24 cellular contexts compared by ENCODE assay signal in genomic region chr1:90502194-90502593, GRCh38.
"Had no signal": no experiment of that assay in that cellular context is flagged by ENCODE, and none has a peak within 500 bp of the region (broad histone marks: within the 10 kb centered on the region; RNA-seq: fewer than 3 reads in every experiment).

No MANE protein-coding gene starts in this region.

- H3K27ac Mint-ChIP-seq: dendritic cell treated with granulocyte-macrophage colony-stimulating factor and Interleukin-4, amounts not matched to agents 40 ng/mL and 50 ng/mL, for 4 days; effector memory CD8-positive, alpha-beta T cell; immature natural killer cell; naive B cell; nephron; stimulated activated naive B cell treated with anti-CD40 and anti-IgM and Interleukin-4, amounts not matched to agents 10 μg/mL and 1 μg/mL and 100 μg/mL, for 72 hours had no signal

- H3K27me3 ChIP-seq: esophagus squamous epithelium, gastroesophageal sphincter, neutrophil, sigmoid colon, testis, tibial nerve, upper lobe of right lung had no signal

- DNase-seq: effector memory CD8-positive, alpha-beta T cell; esophagus squamous epithelium; foreskin fibroblast; glutamatergic neuron; immature natural killer cell; kidney; left cardiac atrium; left ventricle myocardium superior; mesenchymal stem cell; naive B cell; sigmoid colon; stimulated activated CD4-positive, alpha-beta T cell treated with anti-CD3 and anti-CD28 coated beads, Interleukin-2, amount 100 ng/mL, for 24 hours; stimulated activated CD4-positive, alpha-beta T cell treated with anti-CD3 and anti-CD28 coated beads, Interleukin-4, amount 100 ng/mL, for 4 hours; stimulated activated naive B cell treated with anti-CD40 and anti-IgM and Interleukin-4, amounts not matched to agents 10 μg/mL and 1 μg/mL and 100 μg/mL, for 72 hours; stimulated activated naive CD8-positive, alpha-beta T cell treated with anti-CD3 and anti-CD28 coated beads, Interleukin-15, amount 100 ng/mL, for 72 hours; testis; upper lobe of right lung had no signal

- H3K4me1 ChIP-seq: esophagus squamous epithelium, gastroesophageal sphincter, sigmoid colon, testis, tibial nerve, upper lobe of right lung had no signal

- H3K27ac ChIP-seq: esophagus squamous epithelium, gastroesophageal sphincter, neutrophil, sigmoid colon, skin epidermis, testis, tibial nerve, upper lobe of right lung had no signal

- ATAC-seq: effector memory CD8-positive, alpha-beta T cell; gastroesophageal sphincter; left cardiac atrium; left ventricle myocardium superior; stimulated activated naive B cell treated with anti-CD40 and anti-IgM and Interleukin-4, amounts not matched to agents 10 μg/mL and 1 μg/mL and 100 μg/mL, for 72 hours; stimulated activated naive CD8-positive, alpha-beta T cell treated with anti-CD3 and anti-CD28 coated beads, Interleukin-15, amount 100 ng/mL, for 72 hours; upper lobe of right lung had no signal

- H3K36me3 ChIP-seq: esophagus squamous epithelium, gastroesophageal sphincter, neutrophil, sigmoid colon, tibial nerve, upper lobe of right lung had no signal

- H3K9me3 Mint-ChIP-seq: dendritic cell treated with granulocyte-macrophage colony-stimulating factor and Interleukin-4, amounts not matched to agents 40 ng/mL and 50 ng/mL, for 4 days; effector memory CD8-positive, alpha-beta T cell; naive B cell; nephron; stimulated activated naive B cell treated with anti-CD40 and anti-IgM and Interleukin-4, amounts not matched to agents 10 μg/mL and 1 μg/mL and 100 μg/mL, for 72 hours; stimulated activated naive CD8-positive, alpha-beta T cell treated with anti-CD3 and anti-CD28 coated beads, Interleukin-15, amount 100 ng/mL, for 72 hours had no signal

- H3K4me3 ChIP-seq: esophagus squamous epithelium, gastroesophageal sphincter, lung, sigmoid colon, skin epidermis, testis, tibial nerve, upper lobe of right lung had no signal

- H3K4me3 Mint-ChIP-seq: dendritic cell treated with granulocyte-macrophage colony-stimulating factor and Interleukin-4, amounts not matched to agents 40 ng/mL and 50 ng/mL, for 4 days; effector memory CD8-positive, alpha-beta T cell; immature natural killer cell; naive B cell; nephron; stimulated activated naive B cell treated with anti-CD40 and anti-IgM and Interleukin-4, amounts not matched to agents 10 μg/mL and 1 μg/mL and 100 μg/mL, for 72 hours; stimulated activated naive CD8-positive, alpha-beta T cell treated with anti-CD3 and anti-CD28 coated beads, Interleukin-15, amount 100 ng/mL, for 72 hours had no signal

- H3K36me3 Mint-ChIP-seq: immature natural killer cell; naive B cell; stimulated activated naive B cell treated with anti-CD40 and anti-IgM and Interleukin-4, amounts not matched to agents 10 μg/mL and 1 μg/mL and 100 μg/mL, for 72 hours had no signal

- H3K9me3 ChIP-seq: esophagus squamous epithelium, gastroesophageal sphincter, neutrophil, testis, tibial nerve, upper lobe of right lung had no signal

- H3K27me3 Mint-ChIP-seq: dendritic cell treated with granulocyte-macrophage colony-stimulating factor and Interleukin-4, amounts not matched to agents 40 ng/mL and 50 ng/mL, for 4 days; effector memory CD8-positive, alpha-beta T cell had no signal

- H3K4me1 Mint-ChIP-seq: immature natural killer cell; naive B cell; nephron; stimulated activated naive B cell treated with anti-CD40 and anti-IgM and Interleukin-4, amounts not matched to agents 10 μg/mL and 1 μg/mL and 100 μg/mL, for 72 hours; stimulated activated naive CD8-positive, alpha-beta T cell treated with anti-CD3 and anti-CD28 coated beads, Interleukin-15, amount 100 ng/mL, for 72 hours had no signal
